ENCODE assay signal across 8 cellular contexts in the genomic region with DNA sequence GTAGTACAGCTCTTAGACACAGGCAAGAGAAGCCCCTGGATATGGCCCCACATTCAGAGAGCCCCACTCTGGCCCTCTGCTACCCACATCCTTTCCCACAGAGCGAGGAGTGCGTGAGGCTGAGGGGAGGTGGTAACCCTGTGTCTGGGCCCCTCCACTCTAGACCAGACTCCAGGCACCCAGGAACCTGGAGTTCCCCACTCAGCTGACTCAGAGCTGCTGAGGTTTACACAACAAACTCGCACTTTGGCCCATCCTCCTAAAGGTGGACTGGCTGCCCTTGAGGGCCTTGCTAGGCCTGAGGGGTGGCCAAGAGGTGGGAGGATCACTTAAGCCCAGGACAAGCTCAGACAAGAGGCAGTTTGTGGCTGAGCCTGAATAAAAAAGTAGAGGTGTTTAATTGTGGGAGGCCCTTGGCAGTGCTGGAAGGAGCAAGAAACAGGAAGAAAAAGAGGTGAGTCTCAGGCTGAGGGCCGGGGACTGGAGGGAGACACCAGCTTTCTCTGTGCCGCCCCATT. TPM values are rescaled to one million over a fixed set of nuclear protein-coding genes. Genes with fewer than 3 reads are reported as not detected.
DNase-seq lines count a peak whose midpoint lies in the region; ATAC-seq and TF ChIP-seq lines count a peak whose summit lies in the region.

No MANE protein-coding gene starts in this region.

- no peak for TF ChIP-seq CTCF in mesothelial cell of epicardium (IDR thresholded peaks at IDR 0.05; ENCODE audit: unreplicated experiment)

- H3K9me3 Mint-ChIP-seq in mesothelial cell of epicardium: no peaks in the 10 kb centered on the region

- peak; percentile 73 for ATAC-seq in HG03097 (IDR thresholded peaks at IDR 0.05; ENCODE audit: low FRiP score, unreplicated experiment)

- no peak overlapping the region for H3K4me3 Mint-ChIP-seq in mesothelial cell of epicardium

- no peaks in the 10 kb centered on the region for H3K36me3 Mint-ChIP-seq in mesothelial cell of epicardium

- DNase-seq in activated T-cell treated with anti-CD3 and anti-CD28 coated beads for 48 hours (ENCODE audit: low read depth) (peak; percentile 38), activated T-cell treated with anti-CD3 and anti-CD28 coated beads for 4 hours (no peak), mesothelial cell of epicardium (ENCODE audit: low spot score in 2 of 2, unreplicated experiment in 2 of 2) (no peak), NCI-H748 (lab: John Stamatoyannopoulos, UW; ENCODE audit: unreplicated experiment) (no peak), pons (ENCODE audit: low spot score) (no peak), GF-D8 (lab: John Stamatoyannopoulos, UW) (no peak)
- DNase-seq in activated CD8-positive, alpha-beta memory T cell treated with anti-CD3 and anti-CD28 coated beads for 24 hours: peak; percentile 79

- no peaks in the 10 kb centered on the region for H3K27me3 Mint-ChIP-seq in mesothelial cell of epicardium (ENCODE audit: low read depth)

- peak overlapping the region; percentile 84 for H3K27ac Mint-ChIP-seq in mesothelial cell of epicardium

- peaks cover 10% of the 10 kb centered on the region for H3K4me1 Mint-ChIP-seq in mesothelial cell of epicardium

RNA-seq across cellular contexts. Expression of gene MR1, which starts 10.7 kb away (rescaled TPM):
- total RNA-seq in mesothelial cell of epicardium: 4.2 to 5.5 TPM (median 4.7 TPM) in 3 replicates

RNA-seq across cellular contexts. Expression of gene STX6, which starts 21.8 kb away (rescaled TPM):
- total RNA-seq in mesothelial cell of epicardium: 23.4 to 24.6 TPM (median 23.8 TPM) in 3 replicates

RNA-seq across cellular contexts. Expression of gene IER5, which starts 44.0 kb away (rescaled TPM):
- 12.9 to 14.1 TPM (median 13.4 TPM) in 3 replicates for total RNA-seq in mesothelial cell of epicardium

Comparison
In these comparisons a context has a peak if more than half of its experiments do, and no peak if none do; other contexts are left out.
1. DNase-seq: peak in activated T-cell treated with anti-CD3 and anti-CD28 coated beads for 48 hours (single experiment) and activated CD8-positive, alpha-beta memory T cell treated with anti-CD3 and anti-CD28 coated beads for 24 hours (single experiment); none in activated T-cell treated with anti-CD3 and anti-CD28 coated beads for 4 hours (single experiment), mesothelial cell of epicardium (0 of 2), NCI-H748 (single experiment), pons (single experiment) and GF-D8 (single experiment).